In genomic region chr1:110387048-110387748, GRCh38 we compare ENCODE assay signal across 1 cellular context.
TF ChIP-seq lines count a peak whose summit lies in the region.

No MANE protein-coding gene starts in this region.

TF ChIP-seq in HepG2, 621 proteins besides CTCF, POLR2A, EP300 and RAD21:
- TF ChIP-seq, protein P1, sequence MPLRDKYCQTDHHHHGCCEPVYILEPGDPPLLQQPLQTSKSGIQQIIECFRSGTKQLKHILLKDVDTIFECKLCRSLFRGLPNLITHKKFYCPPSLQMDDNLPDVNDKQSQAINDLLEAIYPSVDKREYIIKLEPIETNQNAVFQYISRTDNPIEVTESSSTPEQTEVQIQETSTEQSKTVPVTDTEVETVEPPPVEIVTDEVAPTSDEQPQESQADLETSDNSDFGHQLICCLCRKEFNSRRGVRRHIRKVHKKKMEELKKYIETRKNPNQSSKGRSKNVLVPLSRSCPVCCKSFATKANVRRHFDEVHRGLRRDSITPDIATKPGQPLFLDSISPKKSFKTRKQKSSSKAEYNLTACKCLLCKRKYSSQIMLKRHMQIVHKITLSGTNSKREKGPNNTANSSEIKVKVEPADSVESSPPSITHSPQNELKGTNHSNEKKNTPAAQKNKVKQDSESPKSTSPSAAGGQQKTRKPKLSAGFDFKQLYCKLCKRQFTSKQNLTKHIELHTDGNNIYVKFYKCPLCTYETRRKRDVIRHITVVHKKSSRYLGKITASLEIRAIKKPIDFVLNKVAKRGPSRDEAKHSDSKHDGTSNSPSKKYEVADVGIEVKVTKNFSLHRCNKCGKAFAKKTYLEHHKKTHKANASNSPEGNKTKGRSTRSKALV (CRISPR knock-in tag; IDR thresholded peaks at IDR 0.05): no peak
- TF ChIP-seq SAFB2 (CRISPR knock-in tag; IDR thresholded peaks at IDR 0.05; ENCODE audit: borderline replicate concordance, low read depth) (no peak), ZNF790 (CRISPR knock-in tag; IDR thresholded peaks at IDR 0.05; ENCODE audit: borderline replicate concordance) (no peak), ZNF446 (CRISPR knock-in tag; IDR thresholded peaks at IDR 0.05) (no peak), FOXA1 (IDR thresholded peaks at IDR 0.05) (no peak), FOXA1 (CRISPR knock-in tag; IDR thresholded peaks at IDR 0.05) (no peak), ZBED4 (CRISPR knock-in tag; IDR thresholded peaks at IDR 0.05; ENCODE audit: borderline replicate concordance) (no peak), MAFF (IDR thresholded peaks at IDR 0.05; ENCODE audit: low read depth, low read length) (peak; percentile 82), RORA (CRISPR knock-in tag; IDR thresholded peaks at IDR 0.05) (no peak), HNRNPL (IDR thresholded peaks at IDR 0.05; ENCODE audit: low read depth, low read length) (no peak), ZNF746 (CRISPR knock-in tag; IDR thresholded peaks at IDR 0.05) (no peak), CENPT (CRISPR knock-in tag; IDR thresholded peaks at IDR 0.05; ENCODE audit: low read depth) (no peak), SMARCE1 (IDR thresholded peaks at IDR 0.05; ENCODE audit: borderline replicate concordance) (no peak), MAFK (conservative IDR thresholded peaks at IDR 0.05 in 1 of 2, IDR thresholded peaks at IDR 0.05 in 1 of 2; ENCODE audit: low read length in 2 of 2) (peak; percentile 66 to 86), EZH2 (conservative IDR thresholded peaks at IDR 0.05; ENCODE audit: low read depth, low read length) (no peak)
- TF ChIP-seq, protein P2, sequence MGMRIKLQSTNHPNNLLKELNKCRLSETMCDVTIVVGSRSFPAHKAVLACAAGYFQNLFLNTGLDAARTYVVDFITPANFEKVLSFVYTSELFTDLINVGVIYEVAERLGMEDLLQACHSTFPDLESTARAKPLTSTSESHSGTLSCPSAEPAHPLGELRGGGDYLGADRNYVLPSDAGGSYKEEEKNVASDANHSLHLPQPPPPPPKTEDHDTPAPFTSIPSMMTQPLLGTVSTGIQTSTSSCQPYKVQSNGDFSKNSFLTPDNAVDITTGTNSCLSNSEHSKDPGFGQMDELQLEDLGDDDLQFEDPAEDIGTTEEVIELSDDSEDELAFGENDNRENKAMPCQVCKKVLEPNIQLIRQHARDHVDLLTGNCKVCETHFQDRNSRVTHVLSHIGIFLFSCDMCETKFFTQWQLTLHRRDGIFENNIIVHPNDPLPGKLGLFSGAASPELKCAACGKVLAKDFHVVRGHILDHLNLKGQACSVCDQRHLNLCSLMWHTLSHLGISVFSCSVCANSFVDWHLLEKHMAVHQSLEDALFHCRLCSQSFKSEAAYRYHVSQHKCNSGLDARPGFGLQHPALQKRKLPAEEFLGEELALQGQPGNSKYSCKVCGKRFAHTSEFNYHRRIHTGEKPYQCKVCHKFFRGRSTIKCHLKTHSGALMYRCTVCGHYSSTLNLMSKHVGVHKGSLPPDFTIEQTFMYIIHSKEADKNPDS (CRISPR knock-in tag; IDR thresholded peaks at IDR 0.05): no peak
- TF ChIP-seq, protein P3, sequence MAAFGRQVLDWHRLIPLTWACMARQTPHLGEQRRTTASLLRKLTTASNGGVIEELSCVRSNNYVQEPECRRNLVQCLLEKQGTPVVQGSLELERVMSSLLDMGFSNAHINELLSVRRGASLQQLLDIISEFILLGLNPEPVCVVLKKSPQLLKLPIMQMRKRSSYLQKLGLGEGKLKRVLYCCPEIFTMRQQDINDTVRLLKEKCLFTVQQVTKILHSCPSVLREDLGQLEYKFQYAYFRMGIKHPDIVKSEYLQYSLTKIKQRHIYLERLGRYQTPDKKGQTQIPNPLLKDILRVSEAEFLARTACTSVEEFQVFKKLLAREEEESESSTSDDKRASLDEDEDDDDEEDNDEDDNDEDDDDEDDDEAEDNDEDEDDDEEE (CRISPR knock-in tag; IDR thresholded peaks at IDR 0.05): no peak
- TF ChIP-seq, protein P4, sequence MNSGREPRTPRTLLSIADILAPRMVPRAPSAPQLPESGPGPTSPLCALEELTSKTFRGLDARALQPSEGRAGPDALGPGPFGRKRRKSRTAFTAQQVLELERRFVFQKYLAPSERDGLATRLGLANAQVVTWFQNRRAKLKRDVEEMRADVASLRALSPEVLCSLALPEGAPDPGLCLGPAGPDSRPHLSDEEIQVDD (CRISPR knock-in tag; IDR thresholded peaks at IDR 0.05; ENCODE audit: borderline replicate concordance): no peak
TF ChIP-seq in HepG2: peak in this region for 2.
